ENCODE assay signal across 14 cellular contexts in genomic region chr5:169719360-169720314, GRCh38.
DNase-seq lines count a peak whose midpoint lies in the region; ATAC-seq and TF ChIP-seq lines count a peak whose summit lies in the region.
"Had no signal": no experiment of that assay in that cellular context is flagged by ENCODE, and none has a peak within 500 bp of the region (broad histone marks: within the 10 kb centered on the region; RNA-seq: fewer than 3 reads in every experiment).

No MANE protein-coding gene starts in this region.

- ATAC-seq in activated CD4-positive, alpha-beta T cell treated with anti-CD3 and anti-CD28 coated beads for 36 hours: peak; percentile 79
- ATAC-seq in GM21526 (IDR thresholded peaks at IDR 0.05; ENCODE audit: low FRiP score, unreplicated experiment) (peak; percentile 59), HG03064 (IDR thresholded peaks at IDR 0.05; ENCODE audit: low read depth, unreplicated experiment) (peak; percentile 74), HG03135 (IDR thresholded peaks at IDR 0.05; ENCODE audit: unreplicated experiment) (no peak)

- no peaks in the 10 kb centered on the region for H3K79me2 ChIP-seq in neural cell (replicated peaks; ENCODE audit: insufficient read depth, low read length)

- no peaks in the 10 kb centered on the region for H4K20me1 ChIP-seq in neural cell (ENCODE audit: insufficient read depth)

- peaks cover 89% of the 10 kb centered on the region for H3K36me3 Mint-ChIP-seq in activated CD4-positive, alpha-beta T cell treated with anti-CD3 and anti-CD28 coated beads for 36 hours (ENCODE audit: low read depth)
- H3K36me3 Mint-ChIP-seq: brain had no signal

- H3K4me1 ChIP-seq in transverse colon: no peaks in the 10 kb centered on the region
- H3K4me1 ChIP-seq: Caco-2 had no signal

- POLR2A ChIA-PET in activated CD4-positive, alpha-beta T cell treated with anti-CD3 and anti-CD28 coated beads for 36 hours (lab: Charles Lee): no interaction called here

- WGBS in transverse colon (ENCODE audit: low coverage in 1 of 2), 2 donors: 64 to 70% methylated on average over 7 of the region's 7 CpGs

- H3K27me3 Mint-ChIP-seq in activated CD4-positive, alpha-beta T cell treated with anti-CD3 and anti-CD28 coated beads for 36 hours: no peaks in the 10 kb centered on the region
- H3K27me3 Mint-ChIP-seq: stimulated activated naive B cell treated with anti-CD40 and anti-IgM and Interleukin-4, amounts not matched to agents 10 μg/mL and 1 μg/mL and 100 μg/mL, for 72 hours had no signal

- TF ChIP-seq POLR2A in transverse colon (IDR thresholded peaks at IDR 0.05): no peak

- intact Hi-C loops in activated CD4-positive, alpha-beta T cell treated with anti-CD3 and anti-CD28 coated beads for 36 hours (cut with DNase I, micrococcal nuclease): no loop called here
- intact Hi-C loops in transverse colon (cut with DNase I; ENCODE audit: low total_unique reads): no loop called here

- H3K27ac ChIP-seq in neural cell (ENCODE audit: low read length) (no peak overlapping the region), transverse colon (no peak overlapping the region)
- H3K27ac ChIP-seq: 22Rv1 had no signal

- no peak overlapping the region for H3K4me3 Mint-ChIP-seq in activated CD4-positive, alpha-beta T cell treated with anti-CD3 and anti-CD28 coated beads for 36 hours
- H3K4me3 Mint-ChIP-seq: brain; stimulated activated naive B cell treated with anti-CD40 and anti-IgM and Interleukin-4, amounts not matched to agents 10 μg/mL and 1 μg/mL and 100 μg/mL, for 72 hours had no signal

- H3K4me2 ChIP-seq in neural cell (ENCODE audit: low read length): no peak overlapping the region

- H3K9me3 ChIP-seq in neural cell (ENCODE audit: low read length) (no peaks in the 10 kb centered on the region), transverse colon (no peaks in the 10 kb centered on the region)
- H3K9me3 ChIP-seq: Caco-2 had no signal

- H3K9ac ChIP-seq in neural cell (ENCODE audit: low read length): no peak overlapping the region

- peaks cover 24% of the 10 kb centered on the region for H3K4me1 Mint-ChIP-seq in activated CD4-positive, alpha-beta T cell treated with anti-CD3 and anti-CD28 coated beads for 36 hours

- in situ Hi-C loops in transverse colon (cut with MboI; ENCODE audit: low pct_ligation_motif_present in 1 of 4, low pct_unique_long_range_greater_than_20kb in 1 of 4, low sequenced_read_pairs in 3 of 4): no loop called here

- TF ChIP-seq CTCF in neural cell (IDR thresholded peaks at IDR 0.05; ENCODE audit: poor library complexity, severe bottlenecking) (no peak), transverse colon (IDR thresholded peaks at IDR 0.05) (no peak)

- H3K27me3 ChIP-seq in neural cell (ENCODE audit: insufficient read depth, low read depth, low read length) (no peaks in the 10 kb centered on the region), transverse colon (no peaks in the 10 kb centered on the region)

- peak; percentile 20 for TF ChIP-seq EP300 in neural cell (conservative IDR thresholded peaks at IDR 0.05; ENCODE audit: poor library complexity, severe bottlenecking)
- TF ChIP-seq EP300 in transverse colon (IDR thresholded peaks at IDR 0.05; ENCODE audit: low read depth): no peak

- H2AFZ ChIP-seq in neural cell (ENCODE audit: low read depth, low read length): no peak overlapping the region

- no peak for TF ChIP-seq RAD21 in neural cell (conservative IDR thresholded peaks at IDR 0.05)

- CTCF ChIA-PET in activated CD4-positive, alpha-beta T cell treated with anti-CD3 and anti-CD28 coated beads for 36 hours (lab: Charles Lee): no interaction called here

- H3K4me3 ChIP-seq in neural cell (ENCODE audit: low read length) (no peak overlapping the region), transverse colon (no peak overlapping the region)

- H3K36me3 ChIP-seq in neural cell (ENCODE audit: insufficient read depth, low read length) (no peaks in the 10 kb centered on the region), transverse colon (no peaks in the 10 kb centered on the region)

- no peaks in the 10 kb centered on the region for H3F3A ChIP-seq in neural cell (ENCODE audit: insufficient read depth, low read length, poor library complexity, severe bottlenecking)

- H3K9me3 Mint-ChIP-seq in activated CD4-positive, alpha-beta T cell treated with anti-CD3 and anti-CD28 coated beads for 36 hours (ENCODE audit: low read depth): no peaks in the 10 kb centered on the region
- H3K9me3 Mint-ChIP-seq: brain had no signal

- H3K9me2 ChIP-seq in neural cell (ENCODE audit: insufficient read depth, low read length): no peaks in the 10 kb centered on the region

- DNase-seq in activated CD4-positive, alpha-beta T cell treated with anti-CD3 and anti-CD28 coated beads for 36 hours: no peak
- no peak for DNase-seq in activated CD4-positive, alpha-beta T cell treated with anti-CD3 and anti-CD28 coated beads for 1 hour
- DNase-seq in C1 segment of cervical spinal cord (lab: John Stamatoyannopoulos, UW) (no peak), transverse colon (no peak)
- DNase-seq: activated T-cell treated with anti-CD3 and anti-CD28 coated beads, Interleukin-2, amount 50 U/mL, for 1 hour; Caco-2; head of caudate nucleus; stimulated activated naive B cell treated with anti-CD40 and anti-IgM and Interleukin-4, amounts not matched to agents 10 μg/mL and 1 μg/mL and 100 μg/mL, for 72 hours had no signal

- peak overlapping the region; percentile 47 for H3K27ac Mint-ChIP-seq in activated CD4-positive, alpha-beta T cell treated with anti-CD3 and anti-CD28 coated beads for 36 hours
- H3K27ac Mint-ChIP-seq: brain had no signal

TF ChIP-seq in neural cell, 6 proteins besides CTCF, POLR2A, EP300 and RAD21:
- TF ChIP-seq TAF1 (IDR thresholded peaks at IDR 0.05; ENCODE audit: low read depth) (no peak), EZH2 (IDR thresholded peaks at IDR 0.05; ENCODE audit: borderline replicate concordance, insufficient read depth, low read length, poor library complexity, severe bottlenecking) (no peak), REST (IDR thresholded peaks at IDR 0.05; ENCODE audit: borderline replicate concordance) (no peak), POLR2AphosphoS5 (IDR thresholded peaks at IDR 0.05) (no peak)
TF ChIP-seq in neural cell: peak in this region for 0.
